ENCODE assay signal across 13 cellular contexts in genomic region chr20:37697314-37697713, GRCh38. TPM values are rescaled to one million over a fixed set of nuclear protein-coding genes. Genes with fewer than 3 reads are reported as not detected.
DNase-seq lines count a peak whose midpoint lies in the region; ATAC-seq and TF ChIP-seq lines count a peak whose summit lies in the region.
"Had no signal": no experiment of that assay in that cellular context is flagged by ENCODE, and none has a peak within 500 bp of the region (broad histone marks: within the 10 kb centered on the region; RNA-seq: fewer than 3 reads in every experiment).

No MANE protein-coding gene starts in this region.

- peaks cover 0 to 9% (median 0%) of the 10 kb centered on the region in 6 donors for H3K36me3 ChIP-seq in spleen

- peaks cover 19 to 90% (median 68%) of the 10 kb centered on the region in 6 donors for H3K4me1 ChIP-seq in spleen

- H3K9me3 Mint-ChIP-seq in progenitor cell of endocrine pancreas (ENCODE audit: low read depth) = no peaks in the 10 kb centered on the region
- no peaks in the 10 kb centered on the region for H3K9me3 Mint-ChIP-seq in activated T-cell treated with anti-CD3 and anti-CD28 coated beads, Interleukin-2, amount 50 U/mL, for 24 hours
- H3K9me3 Mint-ChIP-seq: neural crest cell had no signal

- ATAC-seq in GM18909 (IDR thresholded peaks at IDR 0.05; ENCODE audit: poor library complexity, unreplicated experiment) = peak; percentile 55
- ATAC-seq in HG02884 (IDR thresholded peaks at IDR 0.05; ENCODE audit: unreplicated experiment) = peak; percentile 65

- H3K36me3 Mint-ChIP-seq in progenitor cell of endocrine pancreas (ENCODE audit: insufficient read depth) = peaks cover 1% of the 10 kb centered on the region
- H3K36me3 Mint-ChIP-seq in activated T-cell treated with anti-CD3 and anti-CD28 coated beads, Interleukin-2, amount 50 U/mL, for 24 hours (ENCODE audit: low read depth) = peaks cover 35% of the 10 kb centered on the region

- DNase-seq in NOMO-1 treated with DMSO at 0.1 percent for 48 hours (lab: John Stamatoyannopoulos, UW; ENCODE audit: unreplicated experiment) = peak; percentile 93
- no peak for DNase-seq in spleen
- no peak for DNase-seq in progenitor cell of endocrine pancreas (ENCODE audit: low spot score, unreplicated experiment)
- DNase-seq in EL = no peak
- no peak for DNase-seq in stimulated activated CD4-positive, alpha-beta T cell treated with anti-CD3 and anti-CD28 coated beads, Interleukin-4, amount 100 ng/mL, for 24 hours
- no peak for DNase-seq in activated T-cell treated with anti-CD3 and anti-CD28 coated beads, Interleukin-2, amount 50 U/mL, for 24 hours
- DNase-seq: activated effector memory CD4-positive, alpha-beta T cell treated with anti-CD3 and anti-CD28 coated beads, Interleukin-2, amount 50 U/mL, for 16 hours; DMS53; NCI-H1694; stimulated activated CD4-positive, alpha-beta T cell treated with anti-CD3 and anti-CD28 coated beads, Interleukin-12 subunit alpha, Interleukin-12 subunit beta, amount 100 ng/mL, for 4 hours had no signal

- H3K27me3 ChIP-seq in spleen (replicated peaks in 1 of 7) = peaks cover 0 to 1% (median 0%) of the 10 kb centered on the region in 7 donors

- H3K9me3 ChIP-seq in spleen = no peaks in the 10 kb centered on the region

- no peak overlapping the region for H3K4me3 Mint-ChIP-seq in progenitor cell of endocrine pancreas (ENCODE audit: low read depth)
- H3K4me3 Mint-ChIP-seq in activated T-cell treated with anti-CD3 and anti-CD28 coated beads, Interleukin-2, amount 50 U/mL, for 24 hours = no peak overlapping the region
- H3K4me3 Mint-ChIP-seq: neural crest cell had no signal

- H3K4me3 ChIP-seq in spleen = no peak overlapping the region

- H3K4me1 Mint-ChIP-seq in progenitor cell of endocrine pancreas (ENCODE audit: low read depth) = peaks cover 6% of the 10 kb centered on the region
- peaks cover 45% of the 10 kb centered on the region for H3K4me1 Mint-ChIP-seq in activated T-cell treated with anti-CD3 and anti-CD28 coated beads, Interleukin-2, amount 50 U/mL, for 24 hours (ENCODE audit: low read depth)

- TF ChIP-seq CTCF in spleen (IDR thresholded peaks at IDR 0.05 in 8 of 11, conservative IDR thresholded peaks at IDR 0.05 in 3 of 11) (no peak), progenitor cell of endocrine pancreas (IDR thresholded peaks at IDR 0.05; ENCODE audit: unreplicated experiment) (no peak)

- H3K27me3 Mint-ChIP-seq in progenitor cell of endocrine pancreas = peaks cover 3% of the 10 kb centered on the region
- H3K27me3 Mint-ChIP-seq in activated T-cell treated with anti-CD3 and anti-CD28 coated beads, Interleukin-2, amount 50 U/mL, for 24 hours = peaks cover 4% of the 10 kb centered on the region

- no peak for TF ChIP-seq POLR2A in spleen (IDR thresholded peaks at IDR 0.05)

- intact Hi-C loops in spleen (cut with DNase I; ENCODE audit: low total_unique reads) = no loop called here

- no peak overlapping the region for H3K27ac Mint-ChIP-seq in progenitor cell of endocrine pancreas
- H3K27ac Mint-ChIP-seq in activated T-cell treated with anti-CD3 and anti-CD28 coated beads, Interleukin-2, amount 50 U/mL, for 24 hours = no peak overlapping the region

- WGBS in spleen, 5 donors = 56 to 62% (median 57%) methylated on average over 4 of the region's 4 CpGs

- peak overlapping the region in 6 of 8 donors; percentile 25 to 68 (median 42) for H3K27ac ChIP-seq in spleen

RNA-seq across cellular contexts. Expression of gene CTNNBL1, which starts 3.5 kb away (rescaled TPM):
- total RNA-seq in spleen = 100 to 1,000 TPM in 2 of 7 donors, 10 to 100 TPM in 5; 46.5 to 135 (median 90.7) TPM
- 100 to 1,000 TPM in 1 of 3 donors, 10 to 100 TPM in 2; 70.4 to 101 (median 75.1) TPM for polyA plus RNA-seq in spleen
- total RNA-seq in progenitor cell of endocrine pancreas = 52.6 and 60.4 TPM in 2 replicates
